ENCODE assay signal across 1 cellular context in genomic region chr3:194315088-194315964, GRCh38.
TF ChIP-seq lines count a peak whose summit lies in the region.

No MANE protein-coding gene starts in this region.

TF ChIP-seq in GM23338, 12 proteins besides CTCF, POLR2A, EP300 and RAD21 (continued from another document):
- no peak for TF ChIP-seq ZNF462 (CRISPR knock-in tag; IDR thresholded peaks at IDR 0.05)
- TF ChIP-seq ZNF114 (CRISPR knock-in tag; IDR thresholded peaks at IDR 0.05), result no peak
- TF ChIP-seq ZNF331 (CRISPR knock-in tag; IDR thresholded peaks at IDR 0.05; ENCODE audit: low read depth), result no peak
- peak; percentile 71 for TF ChIP-seq CREB1 (CRISPR knock-in tag; IDR thresholded peaks at IDR 0.05; ENCODE audit: low read depth)
